In genomic region chr5:16271851-16272250, GRCh38 we compare ENCODE assay signal across 21 cellular contexts.
A peak's percentile ranks its signal among the peaks of the same experiment; 100 is the strongest.
DNase-seq lines count a peak whose midpoint lies in the region; ATAC-seq lines count a peak whose summit lies in the region.
"Had no signal": no experiment of that assay in that cellular context is flagged by ENCODE, and none has a peak within 500 bp of the region (broad histone marks: within the 10 kb centered on the region; RNA-seq: fewer than 3 reads in every experiment).

No MANE protein-coding gene starts in this region.

- DNase-seq in DMS153 treated with DMSO at 0.1 percent for 48 hours (lab: John Stamatoyannopoulos, UW; ENCODE audit: unreplicated experiment), result peak; percentile 81
- peak; percentile 48 for DNase-seq in NCI-H1092 treated with DMSO at 0.1 percent for 48 hours (lab: John Stamatoyannopoulos, UW)
- peak; percentile 92 for DNase-seq in NCI-H345 (lab: John Stamatoyannopoulos, UW)
- DNase-seq in OCI-M1 (lab: John Stamatoyannopoulos, UW), result peak; percentile 23
- DNase-seq in activated CD4-positive, alpha-beta memory T cell treated with anti-CD3 and anti-CD28 coated beads, Interleukin-2, amount 10 ng/mL, durations not matched to agents 7 days and 5 days, result no peak
- DNase-seq: activated gamma-delta T cell; brain microvascular endothelial cell; colonic mucosa; DND-41; glutamatergic neuron; nucleus accumbens; small intestine; stimulated activated CD4-positive, alpha-beta T cell treated with anti-CD3 and anti-CD28 coated beads, Interleukin-2, amount 100 ng/mL, for 48 hours; T-cell; transverse colon had no signal

- H3K27me3 Mint-ChIP-seq in activated CD4-positive, alpha-beta memory T cell treated with anti-CD3 and anti-CD28 coated beads, Interleukin-2, amount 10 ng/mL, durations not matched to agents 7 days and 5 days, result no peaks in the 10 kb centered on the region
- H3K27me3 Mint-ChIP-seq: memory B cell; stimulated activated naive CD8-positive, alpha-beta T cell treated with anti-CD3 and anti-CD28 coated beads, Interleukin-15, Interleukin-2, amounts not matched to agents 100 ng/mL and 50 ng/mL, for 24 hours had no signal

- CTCF ChIA-PET in activated CD4-positive, alpha-beta memory T cell treated with anti-CD3 and anti-CD28 coated beads, Interleukin-2, amount 10 ng/mL, durations not matched to agents 7 days and 5 days (lab: Charles Lee), result interaction anchor here (0.5 kb wide), 1 partner anchor 13 kb away, joined by 3 read pairs; no protein-coding TSS in a partner anchor

- no peaks in the 10 kb centered on the region for H3K36me3 Mint-ChIP-seq in activated CD4-positive, alpha-beta memory T cell treated with anti-CD3 and anti-CD28 coated beads, Interleukin-2, amount 10 ng/mL, durations not matched to agents 7 days and 5 days (ENCODE audit: low read depth)
- H3K36me3 Mint-ChIP-seq: memory B cell, T-cell had no signal

- H3K4me3 Mint-ChIP-seq in activated CD4-positive, alpha-beta memory T cell treated with anti-CD3 and anti-CD28 coated beads, Interleukin-2, amount 10 ng/mL, durations not matched to agents 7 days and 5 days, result no peak overlapping the region
- H3K4me3 Mint-ChIP-seq: memory B cell; stimulated activated naive CD8-positive, alpha-beta T cell treated with anti-CD3 and anti-CD28 coated beads, Interleukin-15, Interleukin-2, amounts not matched to agents 100 ng/mL and 50 ng/mL, for 24 hours; T-cell had no signal

- no peak overlapping the region for H3K27ac Mint-ChIP-seq in activated CD4-positive, alpha-beta memory T cell treated with anti-CD3 and anti-CD28 coated beads, Interleukin-2, amount 10 ng/mL, durations not matched to agents 7 days and 5 days
- H3K27ac Mint-ChIP-seq: memory B cell; stimulated activated naive CD8-positive, alpha-beta T cell treated with anti-CD3 and anti-CD28 coated beads, Interleukin-15, Interleukin-2, amounts not matched to agents 100 ng/mL and 50 ng/mL, for 24 hours; T-cell had no signal

- peaks cover 4% of the 10 kb centered on the region for H3K9me3 Mint-ChIP-seq in activated CD4-positive, alpha-beta memory T cell treated with anti-CD3 and anti-CD28 coated beads, Interleukin-2, amount 10 ng/mL, durations not matched to agents 7 days and 5 days
- H3K9me3 Mint-ChIP-seq: memory B cell had no signal

- no peaks in the 10 kb centered on the region for H3K4me1 Mint-ChIP-seq in activated CD4-positive, alpha-beta memory T cell treated with anti-CD3 and anti-CD28 coated beads, Interleukin-2, amount 10 ng/mL, durations not matched to agents 7 days and 5 days
- H3K4me1 Mint-ChIP-seq: memory B cell, T-cell had no signal

- ATAC-seq in GM19463 (IDR thresholded peaks at IDR 0.05; ENCODE audit: unreplicated experiment) (no peak), GM19397 (IDR thresholded peaks at IDR 0.05; ENCODE audit: unreplicated experiment) (no peak), GM19455 (IDR thresholded peaks at IDR 0.05; ENCODE audit: unreplicated experiment) (no peak)
- ATAC-seq: HCT116, T-cell had no signal

- POLR2A ChIA-PET in activated CD4-positive, alpha-beta memory T cell treated with anti-CD3 and anti-CD28 coated beads, Interleukin-2, amount 10 ng/mL, durations not matched to agents 7 days and 5 days (lab: Charles Lee), result no interaction called here
